7 cellular contexts compared by ENCODE assay signal in the genomic region with DNA sequence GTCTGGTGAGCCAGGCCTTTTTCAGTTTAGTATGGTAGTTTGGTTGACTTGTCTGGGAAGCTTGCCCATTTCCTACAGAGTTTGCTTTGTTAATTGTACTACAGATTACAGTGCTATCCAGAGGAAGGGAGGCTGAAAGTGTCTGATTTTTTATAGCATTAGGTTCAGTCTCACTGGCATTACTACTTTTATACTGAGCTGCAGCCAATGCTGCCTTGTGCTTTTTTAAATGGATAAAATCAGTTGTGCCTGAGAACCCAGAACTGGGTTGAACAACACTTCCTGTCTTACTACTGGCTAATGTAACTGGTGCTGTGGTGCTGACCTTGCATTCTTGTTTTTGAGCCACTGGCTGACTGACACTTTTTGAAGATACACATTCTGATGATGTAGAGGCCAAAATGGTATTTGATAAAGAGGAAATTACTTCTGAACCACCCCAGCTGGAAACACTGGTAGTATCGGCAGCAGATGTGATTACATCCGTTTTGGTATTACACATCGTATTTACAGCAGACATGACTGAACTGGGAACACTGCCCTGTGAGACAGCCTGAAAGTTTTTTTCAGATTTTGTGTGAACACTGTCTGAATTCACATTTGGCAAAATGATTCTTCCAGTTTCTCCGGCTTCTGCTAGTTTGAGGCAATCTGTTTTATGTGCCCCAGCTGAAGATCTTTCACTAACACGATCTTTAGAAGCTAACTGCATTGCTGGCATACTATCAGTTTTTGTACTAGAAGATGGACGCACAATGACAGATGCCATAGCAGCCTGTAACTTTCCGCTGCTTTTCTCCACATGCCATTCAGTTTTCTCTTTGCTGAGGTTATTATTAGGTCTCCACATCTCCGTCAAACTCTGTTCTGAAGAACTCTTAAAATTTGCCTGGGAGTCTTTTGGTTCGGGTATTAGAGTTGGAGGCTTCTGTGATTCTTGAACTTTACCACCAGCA.
DNase-seq lines count a peak whose midpoint lies in the region; ATAC-seq and TF ChIP-seq lines count a peak whose summit lies in the region.

No MANE protein-coding gene starts in this region.

- H3K27me3 Mint-ChIP-seq in activated naive CD8-positive, alpha-beta T cell treated with anti-CD3 and anti-CD28 coated beads for 36 hours = no peaks in the 10 kb centered on the region

- H3K9me3 Mint-ChIP-seq in activated naive CD8-positive, alpha-beta T cell treated with anti-CD3 and anti-CD28 coated beads for 36 hours = peaks cover 6% of the 10 kb centered on the region

- 15 to 17% (median 16%) methylated on average over 9 of the region's 9 CpGs for WGBS in heart left ventricle, 4 donors

- H3K27ac Mint-ChIP-seq in activated naive CD8-positive, alpha-beta T cell treated with anti-CD3 and anti-CD28 coated beads for 36 hours = peak overlapping the region; percentile 21

- H3K4me1 ChIP-seq in heart left ventricle = peaks cover 3 to 77% (median 60%) of the 10 kb centered on the region in 12 donors

- H3K36me3 ChIP-seq in heart left ventricle = peaks cover 0 to 50% (median 32%) of the 10 kb centered on the region in 9 donors

- H3K4me3 Mint-ChIP-seq in activated naive CD8-positive, alpha-beta T cell treated with anti-CD3 and anti-CD28 coated beads for 36 hours = no peak overlapping the region

- H3K27me3 ChIP-seq in heart left ventricle = no peaks in the 10 kb centered on the region

- H3K27ac ChIP-seq in heart left ventricle = peak overlapping the region; percentile 29 to 85 (median 67)

- TF ChIP-seq CTCF in heart left ventricle (IDR thresholded peaks at IDR 0.05) = no peak

- no peaks in the 10 kb centered on the region for H3K9me3 ChIP-seq in heart left ventricle

- peaks cover 46% of the 10 kb centered on the region for H3K36me3 Mint-ChIP-seq in activated naive CD8-positive, alpha-beta T cell treated with anti-CD3 and anti-CD28 coated beads for 36 hours

- H3K4me1 Mint-ChIP-seq in activated naive CD8-positive, alpha-beta T cell treated with anti-CD3 and anti-CD28 coated beads for 36 hours = peaks cover 48% of the 10 kb centered on the region

- H3K4me3 ChIP-seq in heart left ventricle (peak overlapping the region in 6 of 12 donors; percentile 5 to 20 (median 14)), skeletal muscle cell (ENCODE audit: low read depth, low read length) (no peak overlapping the region)

- no peak for TF ChIP-seq POLR2A in heart left ventricle (IDR thresholded peaks at IDR 0.05)

- intact Hi-C loops in heart left ventricle (cut with DNase I) = loop anchor here in 8 of 10 donors (1.0 to 10.0 kb wide), 9 partner anchors 35 to 510 kb away; partner anchors contain the start of gene REEP3 (in 2 of the 8)

- DNase-seq in activated naive CD8-positive, alpha-beta T cell treated with anti-CD3 and anti-CD28 coated beads for 36 hours = no peak
- DNase-seq in heart left ventricle = peak in 4 of 5 donors; percentile 40 to 50 (median 44)
- peak; percentile 70 for DNase-seq in skeletal muscle cell (ENCODE audit: low read depth)

- ATAC-seq in GM18909 (IDR thresholded peaks at IDR 0.05; ENCODE audit: poor library complexity, unreplicated experiment) (peak; percentile 44), HG03571 (IDR thresholded peaks at IDR 0.05; ENCODE audit: unreplicated experiment) (peak; percentile 33), heart left ventricle (peak; percentile 65 to 84 (median 80)), GM21576 (IDR thresholded peaks at IDR 0.05; ENCODE audit: unreplicated experiment) (no peak), HG02678 (IDR thresholded peaks at IDR 0.05; ENCODE audit: unreplicated experiment) (no peak)

Comparison
In these comparisons a context has a peak if more than half of its experiments do, and no peak if none do; other contexts are left out.
1. ATAC-seq: peak in GM18909 (single experiment), HG03571 (single experiment) and heart left ventricle (4 of 4); none in GM21576 (single experiment) and HG02678 (single experiment).